ENCODE assay signal across 23 cellular contexts in genomic region chr15:48126667-48127355, GRCh38. TPM values are rescaled to one million over a fixed set of nuclear protein-coding genes. Genes with fewer than 3 reads are reported as not detected.
A peak's percentile ranks its signal among the peaks of the same experiment; 100 is the strongest.
DNase-seq lines count a peak whose midpoint lies in the region; ATAC-seq, FAIRE-seq and TF ChIP-seq lines count a peak whose summit lies in the region.
"Had no signal": no experiment of that assay in that cellular context is flagged by ENCODE, and none has a peak within 500 bp of the region (broad histone marks: within the 10 kb centered on the region; RNA-seq: fewer than 3 reads in every experiment).

No MANE protein-coding gene starts in this region.

- no peaks in the 10 kb centered on the region for H4K20me1 ChIP-seq in osteoblast (ENCODE audit: insufficient read depth, low read length)
- H4K20me1 ChIP-seq: BLaER1 had no signal

- TF ChIP-seq POLR2A in body of pancreas (IDR thresholded peaks at IDR 0.05) (no peak), uterus (IDR thresholded peaks at IDR 0.05) (no peak)

- ATAC-seq in body of pancreas (peak; percentile 90), sciatic nerve (peak; percentile 60)

- no peak overlapping the region for H3K4me3 ChIP-seq in body of pancreas
- no peak overlapping the region for H3K4me3 ChIP-seq in bronchial epithelial cell (ENCODE audit: low read depth, low read length)
- H3K4me3 ChIP-seq in osteoblast (ENCODE audit: insufficient read depth, low read length) = no peak overlapping the region
- H3K4me3 ChIP-seq in uterus = no peak overlapping the region
- H3K4me3 ChIP-seq: BLaER1 had no signal

- H3K4me1 ChIP-seq in body of pancreas (peaks cover 9% of the 10 kb centered on the region), osteoblast (ENCODE audit: insufficient read depth, low read length) (no peaks in the 10 kb centered on the region), uterus (no peaks in the 10 kb centered on the region)
- H3K4me1 ChIP-seq: BE2C, BLaER1 had no signal

- 38 to 42% methylated on average over 6 of the region's 6 CpGs for WGBS in body of pancreas, 2 donors

- H3K79me2 ChIP-seq in osteoblast (ENCODE audit: insufficient read depth, low read length) = no peaks in the 10 kb centered on the region

- H3K27ac ChIP-seq in body of pancreas = peak overlapping the region in 1 of 4 donors; percentile 13
- no peak overlapping the region for H3K27ac ChIP-seq in osteoblast (ENCODE audit: low read depth, low read length)
- no peak overlapping the region for H3K27ac ChIP-seq in uterus
- H3K27ac ChIP-seq: BLaER1 had no signal

- H3K9me3 ChIP-seq in body of pancreas (no peaks in the 10 kb centered on the region), osteoblast (ENCODE audit: low read depth, low read length) (no peaks in the 10 kb centered on the region), uterus (no peaks in the 10 kb centered on the region)
- H3K9me3 ChIP-seq: BE2C, BLaER1 had no signal

- H3K4me2 ChIP-seq in osteoblast (ENCODE audit: insufficient read depth, low read length) = no peak overlapping the region
- H3K4me2 ChIP-seq: BLaER1 had no signal

- peak; percentile 23 for FAIRE-seq in bronchial epithelial cell (lab: Jason Lieb, UNC)
- FAIRE-seq: D721Med, GM12891, GM19239 had no signal

- no peaks in the 10 kb centered on the region for H3K36me3 ChIP-seq in body of pancreas (replicated peaks in 1 of 2; ENCODE audit: insufficient read depth in 1 of 2, low read depth in 2 of 2)
- H3K36me3 ChIP-seq in bronchial epithelial cell (ENCODE audit: control insufficient read depth, insufficient read depth, low read length) = no peaks in the 10 kb centered on the region
- H3K36me3 ChIP-seq in osteoblast (ENCODE audit: insufficient read depth, low read length) = no peaks in the 10 kb centered on the region
- H3K36me3 ChIP-seq in uterus = no peaks in the 10 kb centered on the region
- H3K36me3 ChIP-seq: BE2C, BLaER1 had no signal

- no peaks in the 10 kb centered on the region for H3K27me3 ChIP-seq in body of pancreas
- no peaks in the 10 kb centered on the region for H3K27me3 ChIP-seq in bronchial epithelial cell (ENCODE audit: control insufficient read depth, insufficient read depth, low read length)
- H3K27me3 ChIP-seq in osteoblast (ENCODE audit: insufficient read depth, low read length) = no peaks in the 10 kb centered on the region
- no peaks in the 10 kb centered on the region for H3K27me3 ChIP-seq in uterus
- H3K27me3 ChIP-seq: BE2C, BLaER1 had no signal

- no peak overlapping the region for H2AFZ ChIP-seq in osteoblast (ENCODE audit: low read length)

- intact Hi-C loops in body of pancreas (cut with DNase I) = no loop called here
- intact Hi-C loops in sciatic nerve (cut with DNase I) = no loop called here
- intact Hi-C loops in uterus (cut with DNase I; ENCODE audit: low total_unique reads) = no loop called here

- peak in 3 of 4 donors; percentile 38 to 55 (median 49) for DNase-seq in body of pancreas
- DNase-seq in bronchial epithelial cell (ENCODE audit: low read depth) = no peak
- DNase-seq in osteoblast (ENCODE audit: insufficient read length, low spot score, missing footprints) = peak; percentile 19
- DNase-seq in sciatic nerve (ENCODE audit: low spot score) = no peak
- DNase-seq in nucleus accumbens (lab: John Stamatoyannopoulos, UW) = no peak
- no peak for DNase-seq in hepatic stellate cell (ENCODE audit: low spot score)
- DNase-seq in D341Med (ENCODE audit: low spot score) = no peak
- DNase-seq in uterus = no peak
- DNase-seq: 8988T; ACHN; BE2C; C1 segment of cervical spinal cord; CD4-positive, alpha-beta memory T cell; CD4-positive, CD25-positive, alpha-beta regulatory T cell; CD8-positive, alpha-beta memory T cell; COR-L47; DMS79 treated with DMSO at 0.1 percent for 48 hours; GF-D8 had no signal

- TF ChIP-seq CTCF in body of pancreas (IDR thresholded peaks at IDR 0.05) (no peak), bronchial epithelial cell (IDR thresholded peaks at IDR 0.05; ENCODE audit: insufficient read depth, low read length, severe bottlenecking) (no peak), osteoblast (IDR thresholded peaks at IDR 0.05; ENCODE audit: extremely low read depth, low read depth, low read length) (no peak), uterus (IDR thresholded peaks at IDR 0.05) (no peak)

RNA-seq across cellular contexts. Expression of gene SLC24A5, which starts 6.0 kb away (rescaled TPM):
- total RNA-seq in body of pancreas (not detected), bronchial epithelial cell (not detected in 2 replicates), osteoblast (not detected in 2 replicates), sciatic nerve (0.89 TPM), uterus (under 1 TPM in 1 of 4 donors, not detected in 3; 0.29 TPM)
- total RNA-seq: A673; CD4-positive, alpha-beta memory T cell; CD4-positive, CD25-positive, alpha-beta regulatory T cell; CD8-positive, alpha-beta memory T cell had no signal

RNA-seq across cellular contexts. Expression of gene MYEF2, which starts 51.3 kb away (rescaled TPM):
- 10 to 100 TPM; 12.9 to 16.6 TPM for total RNA-seq in body of pancreas
- 1.8 and 8.8 TPM in 2 replicates for total RNA-seq in bronchial epithelial cell
- total RNA-seq in osteoblast = 0.88 and 1.1 TPM in 2 replicates
- 49.8 TPM for total RNA-seq in sciatic nerve
- total RNA-seq in uterus = 10 to 100 TPM in 3 of 4 donors, 1 to 10 TPM in 1; 2.6 to 65.3 (median 35.5) TPM

Comparison
In these comparisons a context has a peak if more than half of its experiments do, and no peak if none do; other contexts are left out.
1. DNase-seq: peak in body of pancreas (3 of 4) and osteoblast (single experiment); none in bronchial epithelial cell (single experiment), sciatic nerve (single experiment), nucleus accumbens (0 of 56), hepatic stellate cell (single experiment), D341Med (single experiment) and uterus (0 of 2).